20 cellular contexts compared by ENCODE assay signal in genomic region chr5:169860585-169860984, GRCh38.
DNase-seq lines count a peak whose midpoint lies in the region; ATAC-seq and TF ChIP-seq lines count a peak whose summit lies in the region.
"Had no signal": no experiment of that assay in that cellular context is flagged by ENCODE, and none has a peak within 500 bp of the region (broad histone marks: within the 10 kb centered on the region; RNA-seq: fewer than 3 reads in every experiment).

No MANE protein-coding gene starts in this region.

- H3K4me3 Mint-ChIP-seq in natural killer cell, result no peak overlapping the region
- H3K4me3 Mint-ChIP-seq: nephron progenitor cell had no signal

- DNase-seq in natural killer cell (no peak), left cardiac atrium (no peak), hepatic stellate cell (ENCODE audit: low spot score) (no peak), foreskin fibroblast (no peak)
- DNase-seq: activated CD4-positive, alpha-beta T cell treated with anti-CD3 and anti-CD28 coated beads, Interleukin-2, amount 50 U/mL, for 4 hours; activated effector memory CD4-positive, alpha-beta T cell treated with anti-CD3 and anti-CD28 coated beads, Interleukin-2, amount 50 U/mL, for 16 hours; amniotic stem cell; caudate nucleus; GF-D8; GOT3; mammary epithelial cell; NCI-H1436 treated with DMSO at 0.1 percent for 48 hours; nephron progenitor cell; psoas muscle; stimulated activated naive CD4-positive, alpha-beta T cell treated with Interleukin-2 at 50 U/mL for 16 hours; SW 1271 had no signal

- H3K27me3 Mint-ChIP-seq in natural killer cell (ENCODE audit: low read depth in 2 of 2), result no peaks in the 10 kb centered on the region

- H3K36me3 Mint-ChIP-seq in natural killer cell, result no peaks in the 10 kb centered on the region

- ATAC-seq in GM18858 (IDR thresholded peaks at IDR 0.05; ENCODE audit: unreplicated experiment) (peak; percentile 52), GM21423 (IDR thresholded peaks at IDR 0.05; ENCODE audit: unreplicated experiment) (peak; percentile 63), HG03571 (IDR thresholded peaks at IDR 0.05; ENCODE audit: unreplicated experiment) (peak; percentile 60), natural killer cell (peak in 2 of 3 donors; percentile 26 to 54), left cardiac atrium (no peak)
- ATAC-seq: psoas muscle had no signal

- TF ChIP-seq CTCF in natural killer cell (IDR thresholded peaks at IDR 0.05) (no peak), foreskin fibroblast (IDR thresholded peaks at IDR 0.05; ENCODE audit: low read depth, low read length) (no peak)

- peak overlapping the region; percentile 73 to 86 for H3K27ac Mint-ChIP-seq in natural killer cell
- H3K27ac Mint-ChIP-seq: nephron progenitor cell had no signal

- H3K4me3 ChIP-seq in foreskin fibroblast (ENCODE audit: low read depth in 1 of 2, low read length in 2 of 2), result no peak overlapping the region
- H3K4me3 ChIP-seq: psoas muscle, tibial nerve had no signal

- intact Hi-C loops in natural killer cell (cut with micrococcal nuclease) (no loop called here), left cardiac atrium (cut with DNase I) (no loop called here)

- H3K9me3 Mint-ChIP-seq in natural killer cell, result no peaks in the 10 kb centered on the region
- H3K9me3 Mint-ChIP-seq: nephron progenitor cell had no signal

- H3K4me1 Mint-ChIP-seq in natural killer cell, result peaks cover 68 to 72% of the 10 kb centered on the region in 2 donors

Comparison
In these comparisons a context has a peak if more than half of its experiments do, and no peak if none do; other contexts are left out.
1. ATAC-seq: peak in GM18858 (single experiment), GM21423 (single experiment), HG03571 (single experiment) and natural killer cell (2 of 3); none in left cardiac atrium (0 of 2).